Comparison of ENCODE assay signal across 1 cellular context in genomic region chr3:197750863-197751737, GRCh38.
TF ChIP-seq lines count a peak whose summit lies in the region.

No MANE protein-coding gene starts in this region.

TF ChIP-seq in GM12878, 131 proteins besides CTCF, POLR2A, EP300 and RAD21 (continued from another document):
- TF ChIP-seq STAT3 (IDR thresholded peaks at IDR 0.05; ENCODE audit: low read depth, low read length): no peak
- TF ChIP-seq NFYA (IDR thresholded peaks at IDR 0.05; ENCODE audit: borderline replicate concordance, low read depth, low read length): no peak
- TF ChIP-seq SMAD5 (IDR thresholded peaks at IDR 0.05; ENCODE audit: low read depth): no peak
- 0 out of 2 replicates have a peak, but pooled peaks have one; percentile 15 for TF ChIP-seq CHD1 (IDR thresholded peaks at IDR 0.05; ENCODE audit: low read depth, low read length)
- no peak for TF ChIP-seq YY1 (IDR thresholded peaks at IDR 0.05; ENCODE audit: low read depth, low read length)
- TF ChIP-seq BMI1 (IDR thresholded peaks at IDR 0.05; ENCODE audit: borderline replicate concordance): no peak
- TF ChIP-seq SMC3 (IDR thresholded peaks at IDR 0.05; ENCODE audit: borderline replicate concordance, low read length): no peak
- no peak for TF ChIP-seq E2F4 (IDR thresholded peaks at IDR 0.05; ENCODE audit: low read depth, low read length)
- no peak for TF ChIP-seq BRCA1 (IDR thresholded peaks at IDR 0.05; ENCODE audit: low read depth, low read length)
TF ChIP-seq in GM12878: peak in this region for 14.
